Comparison of ENCODE assay signal across 24 cellular contexts in the genomic region with DNA sequence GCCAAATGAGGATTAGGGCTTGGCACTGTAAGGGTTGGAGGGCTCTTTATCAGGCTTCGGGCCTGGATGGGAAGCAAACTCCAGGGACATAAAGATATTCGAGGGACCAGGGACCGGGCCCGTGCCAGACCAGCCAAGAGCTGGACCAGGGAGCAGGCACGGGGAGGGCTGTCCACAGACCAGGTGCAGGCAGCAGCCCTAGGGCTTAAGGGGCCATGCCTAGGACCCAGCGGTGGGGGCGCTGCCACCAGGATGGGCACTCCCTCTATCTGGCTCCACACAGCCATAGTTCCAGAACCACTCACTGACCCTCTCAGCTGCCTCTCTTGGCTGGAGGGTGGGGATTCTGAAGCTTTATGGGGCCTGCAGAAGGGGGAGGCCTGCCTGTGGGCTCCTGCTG.
"Had no signal": no experiment of that assay in that cellular context is flagged by ENCODE, and none has a peak within 500 bp of the region (broad histone marks: within the 10 kb centered on the region; RNA-seq: fewer than 3 reads in every experiment).

No MANE protein-coding gene starts in this region.

- H3K27ac ChIP-seq: epithelial cell of prostate, esophagus squamous epithelium, left ventricle myocardium inferior, neutrophil, psoas muscle, right lobe of liver, tibial artery, upper lobe of left lung, uterus had no signal

- H3K4me3 ChIP-seq: esophagus squamous epithelium, left ventricle myocardium inferior, lung, psoas muscle, right lobe of liver, tibial artery, upper lobe of left lung, uterus had no signal

- H3K36me3 ChIP-seq: esophagus squamous epithelium, left ventricle myocardium inferior, neutrophil, right lobe of liver, tibial artery, upper lobe of left lung, uterus had no signal

- H3K4me1 Mint-ChIP-seq: immature natural killer cell; naive B cell; stimulated activated memory B cell treated with anti-CD40 and anti-IgM and Interleukin-4, amounts not matched to agents 10 μg/mL and 1 μg/mL and 100 μg/mL, for 72 hours had no signal

- H3K27ac Mint-ChIP-seq: dendritic cell treated with granulocyte-macrophage colony-stimulating factor and Interleukin-4, amounts not matched to agents 40 ng/mL and 50 ng/mL, for 4 days; effector memory CD8-positive, alpha-beta T cell; naive B cell; stimulated activated memory B cell treated with anti-CD40 and anti-IgM and Interleukin-4, amounts not matched to agents 10 μg/mL and 1 μg/mL and 100 μg/mL, for 72 hours; stimulated activated naive CD8-positive, alpha-beta T cell treated with anti-CD3 and anti-CD28 coated beads, Interleukin-15, Interleukin-2, amounts not matched to agents 100 ng/mL and 50 ng/mL, for 24 hours had no signal

- H3K27me3 ChIP-seq: right lobe of liver, upper lobe of left lung, uterus had no signal

- H3K4me3 Mint-ChIP-seq: dendritic cell treated with granulocyte-macrophage colony-stimulating factor and Interleukin-4, amounts not matched to agents 40 ng/mL and 50 ng/mL, for 4 days; effector memory CD8-positive, alpha-beta T cell; immature natural killer cell; naive B cell; nephron progenitor cell; stimulated activated memory B cell treated with anti-CD40 and anti-IgM and Interleukin-4, amounts not matched to agents 10 μg/mL and 1 μg/mL and 100 μg/mL, for 72 hours; stimulated activated naive CD8-positive, alpha-beta T cell treated with anti-CD3 and anti-CD28 coated beads, Interleukin-15, Interleukin-2, amounts not matched to agents 100 ng/mL and 50 ng/mL, for 24 hours had no signal

- ATAC-seq: effector memory CD8-positive, alpha-beta T cell; psoas muscle; stimulated activated memory B cell treated with anti-CD40 and anti-IgM and Interleukin-4, amounts not matched to agents 10 μg/mL and 1 μg/mL and 100 μg/mL, for 72 hours had no signal

- H3K36me3 Mint-ChIP-seq: immature natural killer cell; naive B cell; stimulated activated memory B cell treated with anti-CD40 and anti-IgM and Interleukin-4, amounts not matched to agents 10 μg/mL and 1 μg/mL and 100 μg/mL, for 72 hours had no signal

- H3K9me3 Mint-ChIP-seq: dendritic cell treated with granulocyte-macrophage colony-stimulating factor and Interleukin-4, amounts not matched to agents 40 ng/mL and 50 ng/mL, for 4 days; effector memory CD8-positive, alpha-beta T cell; immature natural killer cell; naive B cell; nephron progenitor cell; stimulated activated memory B cell treated with anti-CD40 and anti-IgM and Interleukin-4, amounts not matched to agents 10 μg/mL and 1 μg/mL and 100 μg/mL, for 72 hours; stimulated activated naive CD8-positive, alpha-beta T cell treated with anti-CD3 and anti-CD28 coated beads, Interleukin-15, Interleukin-2, amounts not matched to agents 100 ng/mL and 50 ng/mL, for 24 hours had no signal

- H3K9me3 ChIP-seq: esophagus squamous epithelium, left ventricle myocardium inferior, neutrophil, psoas muscle, right lobe of liver, tibial artery, upper lobe of left lung, uterus had no signal

- FAIRE-seq: keratinocyte had no signal

- DNase-seq: effector memory CD8-positive, alpha-beta T cell; esophagus squamous epithelium; foreskin fibroblast; immature natural killer cell; left cardiac atrium; left ventricle myocardium inferior; mesenchymal stem cell; naive B cell; nephron progenitor cell; stimulated activated CD4-positive, alpha-beta T cell treated with anti-CD3 and anti-CD28 coated beads, Interleukin-15, amount 100 ng/mL, for 24 hours; stimulated activated CD4-positive, alpha-beta T cell treated with anti-CD3 and anti-CD28 coated beads, Interleukin-1b, Interleukin-23, amount 100 ng/mL, for 48 hours; stimulated activated CD4-positive, alpha-beta T cell treated with anti-CD3 and anti-CD28 coated beads, Interleukin-4, amount 100 ng/mL, for 24 hours; tibial artery; uterus had no signal

- H3K4me1 ChIP-seq: esophagus squamous epithelium, left ventricle myocardium inferior, psoas muscle, tibial artery, upper lobe of left lung, uterus had no signal
